5 cellular contexts compared by ENCODE assay signal in the genomic region with DNA sequence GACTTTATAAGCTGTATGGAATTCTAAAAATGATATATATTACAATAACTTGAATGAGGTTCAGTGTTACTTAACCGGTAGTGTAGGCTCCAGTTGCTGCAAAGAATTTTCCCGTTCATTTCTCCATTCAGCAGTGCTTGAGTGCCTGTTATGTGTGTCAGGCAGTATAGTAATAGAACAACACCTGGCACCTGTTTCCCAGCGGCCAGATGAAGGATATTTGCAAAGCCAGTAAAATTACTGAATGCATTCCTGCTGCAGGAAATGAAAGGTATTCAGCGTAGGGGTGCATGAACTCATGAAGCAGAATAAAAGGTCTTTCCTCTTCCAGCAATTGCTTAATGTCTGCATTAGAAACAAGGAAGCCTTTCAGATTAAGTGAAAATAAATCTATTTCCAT.
"Had no signal": no experiment of that assay in that cellular context is flagged by ENCODE, and none has a peak within 500 bp of the region (broad histone marks: within the 10 kb centered on the region; RNA-seq: fewer than 3 reads in every experiment).

No MANE protein-coding gene starts in this region.

- H3K9me3 ChIP-seq: psoas muscle, right lobe of liver, upper lobe of left lung had no signal

- DNase-seq: cortex of kidney, psoas muscle, right lobe of liver had no signal

- H3K27me3 ChIP-seq: brain microvascular endothelial cell, right lobe of liver, upper lobe of left lung had no signal

- H3K4me3 ChIP-seq: psoas muscle, right lobe of liver, upper lobe of left lung had no signal

- H3K36me3 ChIP-seq: brain microvascular endothelial cell had no signal

- H3K27ac ChIP-seq: brain microvascular endothelial cell, psoas muscle, right lobe of liver, upper lobe of left lung had no signal

- H3K4me1 ChIP-seq: right lobe of liver had no signal
